In the genomic region with DNA sequence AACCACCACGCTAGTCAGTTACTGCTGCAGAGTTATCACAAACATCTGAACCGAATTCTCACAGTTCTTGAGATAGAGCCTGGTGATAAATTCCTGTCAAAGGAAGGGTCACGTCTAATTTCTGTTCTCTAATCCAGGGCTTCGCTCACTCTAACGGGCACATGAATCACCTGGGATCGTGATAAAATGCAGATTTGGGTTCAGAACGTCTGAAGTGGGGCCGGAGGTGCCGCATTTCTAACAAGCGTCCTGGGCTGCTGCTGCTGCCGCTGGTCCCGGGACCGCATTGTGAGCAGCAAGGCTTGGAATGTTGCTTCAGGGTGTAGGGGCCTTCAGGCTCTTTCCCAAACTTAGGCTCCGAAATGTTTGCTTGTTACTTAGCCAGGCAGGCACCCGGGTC, we compare ENCODE assay signal across 9 cellular contexts.
"Had no signal": no experiment of that assay in that cellular context is flagged by ENCODE, and none has a peak within 500 bp of the region (broad histone marks: within the 10 kb centered on the region; RNA-seq: fewer than 3 reads in every experiment).

No MANE protein-coding gene starts in this region.

- H3K27ac ChIP-seq: brain microvascular endothelial cell had no signal

- ATAC-seq: T-cell had no signal

- H3K36me3 ChIP-seq: brain microvascular endothelial cell had no signal

- H3K27me3 ChIP-seq: brain microvascular endothelial cell had no signal

- DNase-seq: activated B cell treated with CpG ODN at 0.5 μM for 24 hours; activated CD4-positive, alpha-beta T cell treated with anti-CD3 and anti-CD28 coated beads, Interleukin-2, amount 10 ng/mL, durations not matched to agents 24 days and 14 days; activated CD8-positive, alpha-beta memory T cell treated with anti-CD3 and anti-CD28 coated beads for 24 hours; amygdala; hippocampal formation; immature natural killer cell; stimulated activated CD4-positive, alpha-beta T cell treated with anti-CD3 and anti-CD28 coated beads, Interleukin-4, amount 100 ng/mL, for 1 hour; T-cell had no signal
